Comparison of ENCODE assay signal across 1 cellular context in genomic region chr12:12356886-12357696, GRCh38.
TF ChIP-seq lines count a peak whose summit lies in the region.

BORCS5 (plus strand) TSS chr12:12357078; CDS start chr12:12357452, 374 bp downstream.

TF ChIP-seq in K562, 482 proteins besides CTCF, POLR2A, EP300 and RAD21 (continued from another document and continues in another):
- TF ChIP-seq SMAD1 (IDR thresholded peaks at IDR 0.05; ENCODE audit: low read depth, low read length, partially characterized antibody) = peak; percentile 62
- no peak for TF ChIP-seq HBP1 (CRISPR knock-in tag; IDR thresholded peaks at IDR 0.05)
- TF ChIP-seq TOE1 (IDR thresholded peaks at IDR 0.05; ENCODE audit: borderline replicate concordance) = no peak
- TF ChIP-seq TOE1 (CRISPR knock-in tag; IDR thresholded peaks at IDR 0.05; ENCODE audit: borderline replicate concordance, low read depth) = no peak
- TF ChIP-seq TRIM28 (IDR thresholded peaks at IDR 0.05) = no peak
- peak; percentile 94 for TF ChIP-seq ELF1 (tag; IDR thresholded peaks at IDR 0.05)
- TF ChIP-seq ZNF224 (CRISPR knock-in tag; IDR thresholded peaks at IDR 0.05) = no peak
- TF ChIP-seq ZEB2 (IDR thresholded peaks at IDR 0.05) = no peak
- TF ChIP-seq NFIX (CRISPR knock-in tag; IDR thresholded peaks at IDR 0.05; ENCODE audit: low read depth) = no peak
- TF ChIP-seq ZNF75A (CRISPR knock-in tag; IDR thresholded peaks at IDR 0.05) = no peak
- no peak for TF ChIP-seq ZNF316 (IDR thresholded peaks at IDR 0.05)
- TF ChIP-seq SIRT6 (IDR thresholded peaks at IDR 0.05; ENCODE audit: low read depth, low read length) = no peak
- no peak for TF ChIP-seq ZBTB8A (IDR thresholded peaks at IDR 0.05; ENCODE audit: partially characterized antibody)
- no peak for TF ChIP-seq PPARD (CRISPR knock-in tag; IDR thresholded peaks at IDR 0.05)
- TF ChIP-seq ZNF444 (CRISPR knock-in tag; IDR thresholded peaks at IDR 0.05) = no peak
- TF ChIP-seq CEBPG (CRISPR knock-in tag; IDR thresholded peaks at IDR 0.05) = no peak
- no peak for TF ChIP-seq CEBPG (tag; conservative IDR thresholded peaks at IDR 0.05 in 1 of 2, IDR thresholded peaks at IDR 0.05 in 1 of 2)
- 0 out of 2 replicates have a peak, but pooled peaks have one; percentile 18 for TF ChIP-seq GATAD2B (IDR thresholded peaks at IDR 0.05; ENCODE audit: borderline replicate concordance)
- TF ChIP-seq BRF2 (IDR thresholded peaks at IDR 0.05; ENCODE audit: borderline replicate concordance, insufficient read depth, insufficient read length) = no peak
- no peak for TF ChIP-seq DNMT1 (IDR thresholded peaks at IDR 0.05)
- no peak for TF ChIP-seq ZKSCAN8 (CRISPR knock-in tag; IDR thresholded peaks at IDR 0.05)
- no peak for TF ChIP-seq ZNF395 (CRISPR knock-in tag; IDR thresholded peaks at IDR 0.05)
- TF ChIP-seq CTBP1 (IDR thresholded peaks at IDR 0.05; ENCODE audit: borderline replicate concordance) = peak; percentile 73; the same call in 1 of the 2 replicates
- no peak for TF ChIP-seq PURB (CRISPR knock-in tag; IDR thresholded peaks at IDR 0.05; ENCODE audit: low read depth)
- TF ChIP-seq ARID2 (IDR thresholded peaks at IDR 0.05) = no peak
- TF ChIP-seq TBL1XR1 (IDR thresholded peaks at IDR 0.05; ENCODE audit: low read length in 2 of 2) = 0 out of 4 replicates have a peak, but pooled peaks of 1 of the 2 experiments have one; percentile 12
- TF ChIP-seq JUN (IDR thresholded peaks at IDR 0.05; ENCODE audit: borderline replicate concordance, low read depth, low read length) = 0 out of 2 replicates have a peak, but pooled peaks have one; percentile 16
- no peak for TF ChIP-seq JUN (CRISPR knock-in tag; IDR thresholded peaks at IDR 0.05; ENCODE audit: borderline replicate concordance)
- no peak for TF ChIP-seq SMARCC2 (IDR thresholded peaks at IDR 0.05; ENCODE audit: low read depth)
- no peak for TF ChIP-seq ZNF584 (CRISPR knock-in tag; IDR thresholded peaks at IDR 0.05; ENCODE audit: low read depth)
- 0 out of 2 replicates have a peak, but pooled peaks have one; percentile 40 for TF ChIP-seq KLF6 (CRISPR knock-in tag; IDR thresholded peaks at IDR 0.05; ENCODE audit: borderline replicate concordance)
- TF ChIP-seq BDP1 (IDR thresholded peaks at IDR 0.05; ENCODE audit: insufficient read depth, insufficient read length) = no peak
- TF ChIP-seq MLX (CRISPR knock-in tag; conservative IDR thresholded peaks at IDR 0.05) = no peak
- TF ChIP-seq MED1 (CRISPR knock-in tag; IDR thresholded peaks at IDR 0.05; ENCODE audit: borderline replicate concordance) = no peak
- 0 out of 2 replicates have a peak, but pooled peaks have one; percentile 41 for TF ChIP-seq ZNF609 (CRISPR knock-in tag; IDR thresholded peaks at IDR 0.05; ENCODE audit: borderline replicate concordance)
- no peak for TF ChIP-seq E2F4 (CRISPR knock-in tag; IDR thresholded peaks at IDR 0.05; ENCODE audit: low read depth)
- peak in 1 of 2 experiments; percentile 56; a peak in 1 of 4 replicates for TF ChIP-seq TEAD1 (CRISPR knock-in tag; IDR thresholded peaks at IDR 0.05)
- peak; percentile 96 for TF ChIP-seq RBBP5 (IDR thresholded peaks at IDR 0.05; ENCODE audit: borderline replicate concordance, insufficient read depth, low read length, poor library complexity, severe bottlenecking)
- peak; percentile 61; the same call in 1 of the 2 replicates for TF ChIP-seq TFAP4 (CRISPR knock-in tag; IDR thresholded peaks at IDR 0.05; ENCODE audit: borderline replicate concordance)
- peak; percentile 94 for TF ChIP-seq CXXC5 (CRISPR knock-in tag; IDR thresholded peaks at IDR 0.05)
- no peak for TF ChIP-seq HES1 (IDR thresholded peaks at IDR 0.05; ENCODE audit: low read depth)
- TF ChIP-seq ZNF253 (CRISPR knock-in tag; conservative IDR thresholded peaks at IDR 0.05) = no peak
- peak in 2 of 3 experiments; percentile 58 to 66 for TF ChIP-seq YY1 (IDR thresholded peaks at IDR 0.05; ENCODE audit: borderline replicate concordance in 1 of 3, control insufficient read depth in 1 of 3, extremely low read depth in 1 of 3, insufficient read depth in 3 of 3, insufficient read length in 1 of 3, insufficient replicate concordance in 2 of 3, low read depth in 1 of 3, low read length in 2 of 3)
- no peak for TF ChIP-seq ZNF586 (CRISPR knock-in tag; conservative IDR thresholded peaks at IDR 0.05)
- no peak for TF ChIP-seq KHSRP (IDR thresholded peaks at IDR 0.05)
- no peak for TF ChIP-seq GTF3C2 (IDR thresholded peaks at IDR 0.05; ENCODE audit: borderline replicate concordance, extremely low read depth, insufficient read length)
- 0 out of 2 replicates have a peak, but pooled peaks have one; percentile 10 for TF ChIP-seq CREB3L1 (IDR thresholded peaks at IDR 0.05; ENCODE audit: borderline replicate concordance, low read depth)
- peak in 1 of 2 experiments; percentile 48; a peak in 2 of 4 replicates for TF ChIP-seq SRF (CRISPR knock-in tag; IDR thresholded peaks at IDR 0.05)
- TF ChIP-seq ZNF184 (CRISPR knock-in tag; IDR thresholded peaks at IDR 0.05) = no peak
- TF ChIP-seq CBX8 (IDR thresholded peaks at IDR 0.05; ENCODE audit: borderline replicate concordance, extremely low read depth, low read depth, low read length, poor library complexity, severe bottlenecking) = no peak
- 0 out of 2 replicates have a peak, but pooled peaks have one; percentile 24 for TF ChIP-seq MXI1 (IDR thresholded peaks at IDR 0.05; ENCODE audit: low read depth, low read length)
- no peak for TF ChIP-seq PTTG1 (tag; IDR thresholded peaks at IDR 0.05; ENCODE audit: low read depth)
